8 cellular contexts compared by ENCODE assay signal in genomic region chr4:163167333-163167626, GRCh38. TPM values are rescaled to one million over a fixed set of nuclear protein-coding genes. Genes with fewer than 3 reads are reported as not detected.
DNase-seq lines count a peak whose midpoint lies in the region; ATAC-seq and TF ChIP-seq lines count a peak whose summit lies in the region.

No MANE protein-coding gene starts in this region.

- intact Hi-C loops in dendritic cell treated with granulocyte-macrophage colony-stimulating factor and Interleukin-4, amounts not matched to agents 40 ng/mL and 50 ng/mL, for 4 days (cut with micrococcal nuclease): loop anchor here (2.0 to 5.0 kb wide), 2 partner anchors 328 to 1945 kb away; partner anchors contain the start of genes TMA16 and TMEM192
- intact Hi-C loops in naive thymus-derived CD4-positive, alpha-beta T cell (cut with micrococcal nuclease): loop anchor here (2.0 to 5.0 kb wide), 3 partner anchors 384 to 1946 kb away; partner anchors contain the start of gene TMEM192 (in 2 of the 2)

- DNase-seq in AG10803 (ENCODE audit: low read depth) (peak; percentile 39), LNCaP clone FGC (ENCODE audit: low read depth) (no peak), SHP77 treated with DMSO at 0.1 percent for 48 hours (lab: John Stamatoyannopoulos, UW) (no peak), dedifferentiated amniotic fluid mesenchymal stem cell (ENCODE audit: extremely low spot score) (no peak), KBM-7 (no peak)
- no peak for DNase-seq in naive thymus-derived CD4-positive, alpha-beta T cell

- in situ Hi-C loops in KBM-7 (cut with MboI; ENCODE audit: low pct_unique_long_range_greater_than_20kb, low sequenced_read_pairs): no loop called here

- H3K36me3 ChIP-seq in naive thymus-derived CD4-positive, alpha-beta T cell (ENCODE audit: control insufficient read depth in 2 of 3, insufficient read depth in 3 of 3, low read length in 3 of 3): peaks cover 0 to 6% (median 5%) of the 10 kb centered on the region in 3 experiments

- peak overlapping the region; percentile 91 for H3K27ac Mint-ChIP-seq in dendritic cell treated with granulocyte-macrophage colony-stimulating factor and Interleukin-4, amounts not matched to agents 40 ng/mL and 50 ng/mL, for 4 days
- H3K27ac Mint-ChIP-seq in naive thymus-derived CD4-positive, alpha-beta T cell: peak overlapping the region; percentile 97 to 100 (median 99)

- peak overlapping the region; percentile 90 for H3K4me3 Mint-ChIP-seq in dendritic cell treated with granulocyte-macrophage colony-stimulating factor and Interleukin-4, amounts not matched to agents 40 ng/mL and 50 ng/mL, for 4 days
- H3K4me3 Mint-ChIP-seq in naive thymus-derived CD4-positive, alpha-beta T cell: peak overlapping the region; percentile 88 to 98 (median 92)

- no peaks in the 10 kb centered on the region for H3K9me3 Mint-ChIP-seq in dendritic cell treated with granulocyte-macrophage colony-stimulating factor and Interleukin-4, amounts not matched to agents 40 ng/mL and 50 ng/mL, for 4 days
- H3K9me3 Mint-ChIP-seq in naive thymus-derived CD4-positive, alpha-beta T cell: peaks cover 0 to 3% (median 0%) of the 10 kb centered on the region in 11 donors

- H3K4me1 Mint-ChIP-seq in dendritic cell treated with granulocyte-macrophage colony-stimulating factor and Interleukin-4, amounts not matched to agents 40 ng/mL and 50 ng/mL, for 4 days (ENCODE audit: low read depth): peaks cover 19% of the 10 kb centered on the region
- peaks cover 24 to 64% (median 51%) of the 10 kb centered on the region in 7 donors for H3K4me1 Mint-ChIP-seq in naive thymus-derived CD4-positive, alpha-beta T cell

- H3K36me3 Mint-ChIP-seq in dendritic cell treated with granulocyte-macrophage colony-stimulating factor and Interleukin-4, amounts not matched to agents 40 ng/mL and 50 ng/mL, for 4 days (ENCODE audit: low read depth): peaks cover 22% of the 10 kb centered on the region
- H3K36me3 Mint-ChIP-seq in naive thymus-derived CD4-positive, alpha-beta T cell: peaks cover 0 to 17% (median 8%) of the 10 kb centered on the region in 5 donors

- peak overlapping the region; percentile 77 for H3K4me3 ChIP-seq in AG10803 (ENCODE audit: low read length)
- peak overlapping the region; percentile 87 for H3K4me3 ChIP-seq in LNCaP clone FGC (ENCODE audit: low read depth, low read length)
- peak overlapping the region; percentile 69 for H3K4me3 ChIP-seq in naive thymus-derived CD4-positive, alpha-beta T cell (ENCODE audit: low read length)

- H3K27me3 ChIP-seq in naive thymus-derived CD4-positive, alpha-beta T cell (ENCODE audit: control insufficient read depth in 2 of 2, insufficient read depth in 2 of 2, low read length in 2 of 2): no peaks in the 10 kb centered on the region

- CTCF ChIA-PET in naive thymus-derived CD4-positive, alpha-beta T cell (lab: Charles Lee): no interaction called here

- H3K27ac ChIP-seq in naive thymus-derived CD4-positive, alpha-beta T cell (ENCODE audit: low read depth, low read length): peak overlapping the region; percentile 98

- no peak for ATAC-seq in naive thymus-derived CD4-positive, alpha-beta T cell
- ATAC-seq in HG03469 (IDR thresholded peaks at IDR 0.05; ENCODE audit: unreplicated experiment): no peak

- POLR2A ChIA-PET in naive thymus-derived CD4-positive, alpha-beta T cell (lab: Charles Lee): interaction anchor here (0.6 kb wide), 1 partner anchor 10 kb away, joined by 4 read pairs; no protein-coding TSS in a partner anchor

- peaks cover 5 to 25% of the 10 kb centered on the region in 2 donors for H3K4me1 ChIP-seq in naive thymus-derived CD4-positive, alpha-beta T cell (ENCODE audit: control insufficient read depth in 2 of 2, insufficient read depth in 2 of 2, low read length in 2 of 2)

- no peaks in the 10 kb centered on the region for H3K9me3 ChIP-seq in naive thymus-derived CD4-positive, alpha-beta T cell (ENCODE audit: control insufficient read depth in 2 of 3, low read length in 3 of 3)

- peaks cover 6% of the 10 kb centered on the region for H3K27me3 Mint-ChIP-seq in dendritic cell treated with granulocyte-macrophage colony-stimulating factor and Interleukin-4, amounts not matched to agents 40 ng/mL and 50 ng/mL, for 4 days
- no peaks in the 10 kb centered on the region for H3K27me3 Mint-ChIP-seq in naive thymus-derived CD4-positive, alpha-beta T cell

- no peak for TF ChIP-seq CTCF in AG10803 (conservative IDR thresholded peaks at IDR 0.05; ENCODE audit: low read length)
- TF ChIP-seq CTCF in LNCaP clone FGC (IDR thresholded peaks at IDR 0.05; ENCODE audit: control insufficient read depth, extremely low read depth, insufficient read depth): no peak

RNA-seq across cellular contexts. Expression of gene NAF1, which starts 0.6 kb away (rescaled TPM):
- 10 to 100 TPM; 21.2 to 49.5 (median 23.9) TPM for total RNA-seq in naive thymus-derived CD4-positive, alpha-beta T cell
- 1 to 10 TPM; 3.3 to 4.3 TPM for polyA plus RNA-seq in naive thymus-derived CD4-positive, alpha-beta T cell
